ENCODE assay signal across 1 cellular context in genomic region chr3:70738310-70738681, GRCh38.
A peak's percentile ranks its signal among the peaks of the same experiment; 100 is the strongest.
TF ChIP-seq lines count a peak whose summit lies in the region.

No MANE protein-coding gene starts in this region.

TF ChIP-seq in GM12878, 131 proteins besides CTCF, POLR2A, EP300 and RAD21 (continued from another document):
- TF ChIP-seq, protein P1, sequence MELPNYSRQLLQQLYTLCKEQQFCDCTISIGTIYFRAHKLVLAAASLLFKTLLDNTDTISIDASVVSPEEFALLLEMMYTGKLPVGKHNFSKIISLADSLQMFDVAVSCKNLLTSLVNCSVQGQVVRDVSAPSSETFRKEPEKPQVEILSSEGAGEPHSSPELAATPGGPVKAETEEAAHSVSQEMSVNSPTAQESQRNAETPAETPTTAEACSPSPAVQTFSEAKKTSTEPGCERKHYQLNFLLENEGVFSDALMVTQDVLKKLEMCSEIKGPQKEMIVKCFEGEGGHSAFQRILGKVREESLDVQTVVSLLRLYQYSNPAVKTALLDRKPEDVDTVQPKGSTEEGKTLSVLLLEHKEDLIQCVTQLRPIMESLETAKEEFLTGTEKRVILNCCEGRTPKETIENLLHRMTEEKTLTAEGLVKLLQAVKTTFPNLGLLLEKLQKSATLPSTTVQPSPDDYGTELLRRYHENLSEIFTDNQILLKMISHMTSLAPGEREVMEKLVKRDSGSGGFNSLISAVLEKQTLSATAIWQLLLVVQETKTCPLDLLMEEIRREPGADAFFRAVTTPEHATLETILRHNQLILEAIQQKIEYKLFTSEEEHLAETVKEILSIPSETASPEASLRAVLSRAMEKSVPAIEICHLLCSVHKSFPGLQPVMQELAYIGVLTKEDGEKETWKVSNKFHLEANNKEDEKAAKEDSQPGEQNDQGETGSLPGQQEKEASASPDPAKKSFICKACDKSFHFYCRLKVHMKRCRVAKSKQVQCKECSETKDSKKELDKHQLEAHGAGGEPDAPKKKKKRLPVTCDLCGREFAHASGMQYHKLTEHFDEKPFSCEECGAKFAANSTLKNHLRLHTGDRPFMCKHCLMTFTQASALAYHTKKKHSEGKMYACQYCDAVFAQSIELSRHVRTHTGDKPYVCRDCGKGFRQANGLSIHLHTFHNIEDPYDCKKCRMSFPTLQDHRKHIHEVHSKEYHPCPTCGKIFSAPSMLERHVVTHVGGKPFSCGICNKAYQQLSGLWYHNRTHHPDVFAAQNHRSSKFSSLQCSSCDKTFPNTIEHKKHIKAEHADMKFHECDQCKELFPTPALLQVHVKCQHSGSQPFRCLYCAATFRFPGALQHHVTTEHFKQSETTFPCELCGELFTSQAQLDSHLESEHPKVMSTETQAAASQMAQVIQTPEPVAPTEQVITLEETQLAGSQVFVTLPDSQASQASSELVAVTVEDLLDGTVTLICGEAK (IDR thresholded peaks at IDR 0.05; ENCODE audit: borderline replicate concordance): peak; percentile 49; the same call in 1 of the 2 replicates
- no peak for TF ChIP-seq SIN3A (IDR thresholded peaks at IDR 0.05; ENCODE audit: low read depth, low read length)
